8 cellular contexts compared by ENCODE assay signal in the genomic region with DNA sequence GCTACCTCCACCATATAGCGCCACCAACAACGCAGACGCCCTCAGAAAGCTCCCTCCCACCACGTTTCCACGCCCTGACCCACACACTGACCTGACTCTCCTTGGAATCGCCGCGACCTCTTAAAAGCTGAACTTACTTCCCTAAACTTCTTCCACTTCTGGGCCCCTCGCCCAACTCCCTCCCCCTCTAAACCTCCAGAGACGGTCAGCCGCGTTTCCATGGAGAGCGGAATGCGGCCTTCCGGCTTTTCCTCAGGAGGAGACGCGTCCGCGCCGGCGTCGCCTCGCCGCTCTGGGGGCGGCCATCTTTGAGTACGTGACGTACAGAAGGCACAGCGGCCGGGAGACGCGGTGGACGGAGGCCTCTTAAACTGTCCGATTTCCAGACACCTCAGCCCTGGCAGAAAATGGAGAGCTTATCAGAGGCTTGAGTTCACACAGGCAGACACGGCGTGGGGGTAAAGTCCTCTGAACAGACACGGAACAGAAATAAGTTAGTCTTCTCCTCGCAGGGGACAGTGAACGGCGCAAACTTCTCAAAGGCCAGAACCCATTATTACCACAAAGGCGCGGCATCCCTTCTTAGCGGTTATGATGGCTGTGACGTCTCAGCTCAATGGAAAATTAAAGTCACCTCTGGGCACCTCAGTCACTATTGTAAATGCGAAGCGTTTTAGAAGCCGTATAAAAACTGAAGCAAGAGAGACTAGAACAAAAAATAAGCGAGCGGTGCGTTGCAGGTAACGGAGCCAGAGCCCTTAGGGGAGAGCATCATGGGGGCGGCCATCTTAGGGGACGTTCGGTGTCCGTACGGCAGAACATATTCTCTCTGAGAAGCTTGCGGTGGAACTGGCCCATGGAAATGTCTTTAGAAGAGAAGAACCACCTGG. TPM values are rescaled to one million over a fixed set of nuclear protein-coding genes. Genes with fewer than 3 reads are reported as not detected.
DNase-seq lines count a peak whose midpoint lies in the region; ATAC-seq and TF ChIP-seq lines count a peak whose summit lies in the region.

TSS of gene ZNF432 (minus strand) at position 235 of the 890 bp plus-strand sequence. CDS start 1,970 bp downstream, outside the sequence.

- DNase-seq in AG08396 (ENCODE audit: low spot score) (peak; percentile 91), NCI-H460 (ENCODE audit: extremely low read depth, low read depth) (peak; percentile 76), coronary artery (ENCODE audit: low spot score) (peak; percentile 96), left colon (peak; percentile 90 to 94)
- DNase-seq in activated CD4-positive, alpha-beta T cell treated with anti-CD3 and anti-CD28 coated beads, Interleukin-2, amount 10 ng/mL, durations not matched to agents 7 days and 5 days: peak; percentile 80
- peak; percentile 68 to 71 for DNase-seq in stimulated activated CD4-positive, alpha-beta T cell treated with anti-CD3 and anti-CD28 coated beads, Interleukin-1b, Interleukin-23, amount 100 ng/mL, for 4 hours (ENCODE audit: low read depth in 2 of 2)

- ATAC-seq in GM19023 (IDR thresholded peaks at IDR 0.05; ENCODE audit: unreplicated experiment) (peak; percentile 94), HG03196 (IDR thresholded peaks at IDR 0.05; ENCODE audit: unreplicated experiment) (peak; percentile 94), left colon (peak; percentile 97)

- peaks cover 81% of the 10 kb centered on the region for H3K36me3 Mint-ChIP-seq in activated CD4-positive, alpha-beta T cell treated with anti-CD3 and anti-CD28 coated beads, Interleukin-2, amount 10 ng/mL, durations not matched to agents 7 days and 5 days (ENCODE audit: low read depth)

- CTCF ChIA-PET in activated CD4-positive, alpha-beta T cell treated with anti-CD3 and anti-CD28 coated beads, Interleukin-2, amount 10 ng/mL, durations not matched to agents 7 days and 5 days (lab: Charles Lee): interaction anchor here (0.8 kb wide), 2 partner anchors 9 to 20 kb away, joined by 3 read pairs; no protein-coding TSS in a partner anchor

- peaks cover 51% of the 10 kb centered on the region for H3K9me3 Mint-ChIP-seq in activated CD4-positive, alpha-beta T cell treated with anti-CD3 and anti-CD28 coated beads, Interleukin-2, amount 10 ng/mL, durations not matched to agents 7 days and 5 days

- H3K4me1 Mint-ChIP-seq in activated CD4-positive, alpha-beta T cell treated with anti-CD3 and anti-CD28 coated beads, Interleukin-2, amount 10 ng/mL, durations not matched to agents 7 days and 5 days: peaks cover 23% of the 10 kb centered on the region

- intact Hi-C loops in left colon (cut with DNase I, micrococcal nuclease): no loop called here

- POLR2A ChIA-PET in activated CD4-positive, alpha-beta T cell treated with anti-CD3 and anti-CD28 coated beads, Interleukin-2, amount 10 ng/mL, durations not matched to agents 7 days and 5 days (lab: Charles Lee): interaction anchor here (0.5 kb wide), 1 partner anchor 561 kb away, joined by 3 read pairs; no protein-coding TSS in a partner anchor

- no peaks in the 10 kb centered on the region for H3K27me3 Mint-ChIP-seq in activated CD4-positive, alpha-beta T cell treated with anti-CD3 and anti-CD28 coated beads, Interleukin-2, amount 10 ng/mL, durations not matched to agents 7 days and 5 days

- H3K4me3 Mint-ChIP-seq in activated CD4-positive, alpha-beta T cell treated with anti-CD3 and anti-CD28 coated beads, Interleukin-2, amount 10 ng/mL, durations not matched to agents 7 days and 5 days: peak within 1 kb of the TSS; percentile 98

- H3K27ac Mint-ChIP-seq in activated CD4-positive, alpha-beta T cell treated with anti-CD3 and anti-CD28 coated beads, Interleukin-2, amount 10 ng/mL, durations not matched to agents 7 days and 5 days: peak within 1 kb of the TSS; percentile 98

- no peak for TF ChIP-seq CTCF in coronary artery (IDR thresholded peaks at IDR 0.05)

- peak within 1 kb of the TSS; percentile 93 to 99 for H3K27ac ChIP-seq in coronary artery

- peak within 1 kb of the TSS; percentile 85 for H3K4me3 ChIP-seq in coronary artery

RNA-seq across cellular contexts. Expression of gene ZNF432, which starts in this region (rescaled TPM):
- total RNA-seq in NCI-H460 (2014; rRNA removed; shearing (Covaris generic)): 4.6 and 6.3 TPM in 2 replicates
- 6.1 and 13.1 TPM in 2 replicates for polyA plus RNA-seq in NCI-H460 (2014; cell fraction: nucleus; rRNA removed)
- total RNA-seq in activated CD4-positive, alpha-beta T cell treated with anti-CD3 and anti-CD28 coated beads, Interleukin-2, amount 10 ng/mL, durations not matched to agents 7 days and 5 days: 10 to 100 TPM; 11.9 to 12.6 TPM
- 1 to 10 TPM; 8.4 to 9.6 TPM for total RNA-seq in left colon

Comparison
In these comparisons a context has a peak if more than half of its experiments do, and no peak if none do; other contexts are left out.
1. Peak in every context shown above with its lines: DNase-seq, ATAC-seq, H3K4me3 ChIP-seq and H3K27ac ChIP-seq.